9 cellular contexts compared by ENCODE assay signal in the genomic region with DNA sequence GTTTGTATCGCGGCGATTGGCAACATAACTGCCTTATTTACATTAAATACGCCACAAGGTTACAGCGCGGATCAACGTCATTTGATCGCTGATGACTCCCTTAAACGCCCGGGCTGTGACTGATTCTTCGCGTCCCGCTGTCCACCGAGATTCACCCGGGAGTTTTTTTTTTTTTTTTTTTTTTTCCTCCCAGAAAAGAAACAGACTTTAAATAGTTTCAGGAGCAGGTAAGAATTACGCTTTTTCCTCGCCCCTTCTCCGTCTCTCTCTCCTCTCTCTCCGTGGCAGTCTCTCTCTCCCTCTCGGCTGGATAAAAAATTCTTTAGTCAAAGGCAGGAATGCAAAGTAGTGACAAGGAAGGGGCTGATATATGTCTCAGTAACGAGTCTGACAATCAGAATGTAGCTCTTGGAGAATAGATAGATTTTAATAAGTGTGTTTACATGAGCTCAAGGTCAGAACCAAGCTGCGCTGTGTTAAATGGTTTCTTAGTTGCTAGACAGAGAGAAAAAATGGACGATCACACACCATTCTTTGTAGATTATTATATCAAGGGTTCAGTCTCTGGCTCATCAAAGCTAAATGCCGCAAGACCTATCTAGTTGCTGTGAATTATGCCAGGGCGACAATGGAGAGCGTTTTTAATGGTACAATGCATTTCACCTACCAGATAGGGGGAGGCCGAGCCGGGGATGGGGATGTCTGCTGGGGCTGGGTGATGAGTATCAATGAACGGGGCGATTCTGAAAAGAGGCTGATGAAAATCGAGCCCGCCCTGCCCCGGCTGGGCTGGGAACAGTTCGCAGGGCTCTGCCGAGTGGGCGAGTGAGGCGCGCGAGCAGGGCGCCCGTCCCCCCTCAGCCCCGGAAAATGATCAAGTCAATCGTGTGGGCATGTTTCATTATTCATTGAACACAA.
DNase-seq lines count a peak whose midpoint lies in the region; ATAC-seq lines count a peak whose summit lies in the region.
"Had no signal": no experiment of that assay in that cellular context is flagged by ENCODE, and none has a peak within 500 bp of the region (broad histone marks: within the 10 kb centered on the region; RNA-seq: fewer than 3 reads in every experiment).

No MANE protein-coding gene starts in this region.

- ATAC-seq in HG02970 (IDR thresholded peaks at IDR 0.05; ENCODE audit: low FRiP score, unreplicated experiment) (no peak), HG02678 (IDR thresholded peaks at IDR 0.05; ENCODE audit: unreplicated experiment) (no peak)

- peak; percentile 23 for DNase-seq in stimulated activated CD4-positive, alpha-beta T cell treated with anti-CD3 and anti-CD28 coated beads, Interleukin-15, amount 100 ng/mL, for 24 hours
- no peak for DNase-seq in stimulated activated CD4-positive, alpha-beta T cell treated with anti-CD3 and anti-CD28 coated beads, Interleukin-12 subunit alpha, Interleukin-12 subunit beta, amount 100 ng/mL, for 4 hours
- DNase-seq in midbrain (lab: John Stamatoyannopoulos, UW) (peak; percentile 24), SIG-M5 treated with dmso at 0.1 percent for 504 hours (lab: John Stamatoyannopoulos, UW; ENCODE audit: unreplicated experiment) (no peak), GOT3 (lab: John Stamatoyannopoulos, UW) (no peak)

- peak overlapping the region; percentile 61 for H3K27ac ChIP-seq in angular gyrus (ENCODE audit: low read depth, low read length)
- H3K27ac ChIP-seq: epithelial cell of prostate had no signal

Comparison
In these comparisons a context has a peak if more than half of its experiments do, and no peak if none do; other contexts are left out.
1. DNase-seq: peak in stimulated activated CD4-positive, alpha-beta T cell treated with anti-CD3 and anti-CD28 coated beads, Interleukin-15, amount 100 ng/mL, for 24 hours (single experiment) and midbrain (single experiment); none in stimulated activated CD4-positive, alpha-beta T cell treated with anti-CD3 and anti-CD28 coated beads, Interleukin-12 subunit alpha, Interleukin-12 subunit beta, amount 100 ng/mL, for 4 hours (single experiment), SIG-M5 treated with dmso at 0.1 percent for 504 hours (single experiment) and GOT3 (single experiment).